ENCODE assay signal across 9 cellular contexts in the genomic region with DNA sequence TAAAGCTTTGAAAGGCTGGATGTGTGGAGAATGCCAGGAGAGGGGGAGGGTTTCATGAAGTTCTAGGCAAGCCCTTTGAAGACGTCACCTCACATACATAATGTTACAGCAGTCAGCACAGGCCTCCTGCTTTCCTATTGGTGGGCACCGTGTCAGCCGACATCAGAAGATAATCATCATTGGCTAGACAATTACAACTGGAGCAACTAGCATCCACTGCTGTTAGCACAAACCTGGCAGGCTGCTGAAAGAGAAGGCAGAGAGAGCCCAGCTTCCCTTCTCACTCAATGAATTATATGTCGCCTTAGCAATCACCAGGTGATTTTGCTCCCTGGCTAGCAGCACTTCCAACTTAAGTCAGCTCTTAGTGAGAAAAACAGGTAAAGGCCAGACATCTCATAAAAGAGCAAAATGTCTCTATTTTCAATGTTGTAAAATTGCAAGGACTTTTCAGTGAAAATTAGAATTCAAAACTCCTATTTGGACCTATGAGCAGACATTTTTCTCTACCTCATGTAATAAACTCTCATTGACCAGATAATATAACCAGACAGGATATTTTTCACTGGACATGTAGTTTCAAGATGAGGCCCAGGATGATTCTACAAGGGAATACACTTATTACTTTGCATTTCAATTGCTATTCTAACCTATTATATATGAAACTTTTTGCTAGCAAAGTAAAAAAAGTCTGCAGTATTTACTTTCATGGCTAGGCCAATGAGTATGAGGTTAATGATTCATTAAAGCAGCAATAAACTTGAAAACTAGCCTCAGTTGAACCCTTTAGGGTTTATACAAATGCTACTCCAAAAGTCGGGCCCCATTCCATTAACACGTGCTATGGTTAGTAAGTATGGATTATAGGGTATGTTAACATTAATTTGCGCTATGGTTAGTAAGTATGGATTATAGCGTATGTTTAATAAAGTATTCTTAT. TPM values are rescaled to one million over a fixed set of nuclear protein-coding genes. Genes with fewer than 3 reads are reported as not detected.
A peak's percentile ranks its signal among the peaks of the same experiment; 100 is the strongest.
DNase-seq lines count a peak whose midpoint lies in the region; ATAC-seq, FAIRE-seq and TF ChIP-seq lines count a peak whose summit lies in the region.
"Had no signal": no experiment of that assay in that cellular context is flagged by ENCODE, and none has a peak within 500 bp of the region (broad histone marks: within the 10 kb centered on the region; RNA-seq: fewer than 3 reads in every experiment).

No MANE protein-coding gene starts in this region.

- H3K27me3 ChIP-seq in BE2C (no peaks in the 10 kb centered on the region), mucosa of rectum (ENCODE audit: control insufficient read depth in 2 of 2, insufficient read depth in 2 of 2, low read length in 2 of 2) (no peaks in the 10 kb centered on the region)

- H3K9me3 ChIP-seq in BE2C (no peaks in the 10 kb centered on the region), mucosa of rectum (ENCODE audit: control insufficient read depth in 2 of 2, low read length in 2 of 2) (no peaks in the 10 kb centered on the region)

- peaks cover 11% of the 10 kb centered on the region for H3K4me1 ChIP-seq in BE2C
- H3K4me1 ChIP-seq in mucosa of rectum (ENCODE audit: control insufficient read depth in 2 of 2, insufficient read depth in 2 of 2, low read length in 2 of 2): peaks cover 11 to 22% of the 10 kb centered on the region in 2 donors

- H3K4me3 ChIP-seq in BE2C (ENCODE audit: low read depth, low read length) (no peak overlapping the region; the same call in 1 of the 2 replicates), mucosa of rectum (ENCODE audit: low read length in 2 of 2) (peak overlapping the region in 1 of 2 donors; percentile 46)

- peak overlapping the region; percentile 82 for H3K27ac Mint-ChIP-seq in activated CD8-positive, alpha-beta memory T cell treated with anti-CD3 and anti-CD28 coated beads, Interleukin-2, amount 10 ng/mL, durations not matched to agents 7 days and 5 days
- H3K27ac Mint-ChIP-seq in stimulated activated effector memory CD8-positive, alpha-beta T cell treated with anti-CD3 and anti-CD28 coated beads, Interleukin-12 subunit alpha, Interleukin-12 subunit beta, amount 100 ng/mL, for 72 hours: peak overlapping the region; percentile 75

- peak overlapping the region in 1 of 2 donors; percentile 43 for H3K9ac ChIP-seq in mucosa of rectum (ENCODE audit: low read depth in 1 of 2, low read length in 2 of 2)

- peak; percentile 80 for ATAC-seq in HG03354 (IDR thresholded peaks at IDR 0.05; ENCODE audit: poor library complexity, severe bottlenecking, unreplicated experiment)
- ATAC-seq in activated CD8-positive, alpha-beta memory T cell treated with anti-CD3 and anti-CD28 coated beads, Interleukin-2, amount 10 ng/mL, durations not matched to agents 7 days and 5 days: peak; percentile 81
- ATAC-seq in stimulated activated effector memory CD8-positive, alpha-beta T cell treated with anti-CD3 and anti-CD28 coated beads, Interleukin-12 subunit alpha, Interleukin-12 subunit beta, amount 100 ng/mL, for 72 hours: peak; percentile 88
- ATAC-seq: Panc1 had no signal

- DNase-seq in BE2C: peak; percentile 87
- peak; percentile 57 for DNase-seq in GM19239 (ENCODE audit: insufficient read length, low spot score)
- DNase-seq in NCI-H69 (lab: John Stamatoyannopoulos, UW): peak; percentile 92
- peak; percentile 91 for DNase-seq in activated CD8-positive, alpha-beta memory T cell treated with anti-CD3 and anti-CD28 coated beads, Interleukin-2, amount 10 ng/mL, durations not matched to agents 7 days and 5 days
- peak; percentile 93 for DNase-seq in epidermal melanocyte (ENCODE audit: insufficient read length, low spot score)
- peak; percentile 38 to 75 for DNase-seq in stimulated activated effector memory CD8-positive, alpha-beta T cell treated with anti-CD3 and anti-CD28 coated beads, Interleukin-12 subunit alpha, Interleukin-12 subunit beta, amount 100 ng/mL, for 72 hours (ENCODE audit: low spot score in 2 of 2)

- peaks cover 37% of the 10 kb centered on the region for H3K4me1 Mint-ChIP-seq in activated CD8-positive, alpha-beta memory T cell treated with anti-CD3 and anti-CD28 coated beads, Interleukin-2, amount 10 ng/mL, durations not matched to agents 7 days and 5 days
- peaks cover 34% of the 10 kb centered on the region for H3K4me1 Mint-ChIP-seq in stimulated activated effector memory CD8-positive, alpha-beta T cell treated with anti-CD3 and anti-CD28 coated beads, Interleukin-12 subunit alpha, Interleukin-12 subunit beta, amount 100 ng/mL, for 72 hours

- H3K36me3 Mint-ChIP-seq in activated CD8-positive, alpha-beta memory T cell treated with anti-CD3 and anti-CD28 coated beads, Interleukin-2, amount 10 ng/mL, durations not matched to agents 7 days and 5 days: peaks cover 23% of the 10 kb centered on the region
- H3K36me3 Mint-ChIP-seq in stimulated activated effector memory CD8-positive, alpha-beta T cell treated with anti-CD3 and anti-CD28 coated beads, Interleukin-12 subunit alpha, Interleukin-12 subunit beta, amount 100 ng/mL, for 72 hours: peaks cover 58% of the 10 kb centered on the region

- H3K27me3 Mint-ChIP-seq in activated CD8-positive, alpha-beta memory T cell treated with anti-CD3 and anti-CD28 coated beads, Interleukin-2, amount 10 ng/mL, durations not matched to agents 7 days and 5 days: peaks cover 2% of the 10 kb centered on the region

- TF ChIP-seq CTCF in BE2C (IDR thresholded peaks at IDR 0.05; ENCODE audit: low read depth, low read length): no peak

- CTCF ChIA-PET in activated CD8-positive, alpha-beta memory T cell treated with anti-CD3 and anti-CD28 coated beads, Interleukin-2, amount 10 ng/mL, durations not matched to agents 7 days and 5 days (lab: Charles Lee): interaction anchor here (1.0 to 1.5 kb wide), 3 partner anchors 14 to 139 kb away, joined by 3 to 5 read pairs (median 3); no protein-coding TSS in a partner anchor

- peak overlapping the region; percentile 67 to 82 for H3K27ac ChIP-seq in mucosa of rectum (ENCODE audit: low read depth in 2 of 2, low read length in 2 of 2)

- peak overlapping the region; percentile 44 for H3K4me3 Mint-ChIP-seq in activated CD8-positive, alpha-beta memory T cell treated with anti-CD3 and anti-CD28 coated beads, Interleukin-2, amount 10 ng/mL, durations not matched to agents 7 days and 5 days
- H3K4me3 Mint-ChIP-seq in stimulated activated effector memory CD8-positive, alpha-beta T cell treated with anti-CD3 and anti-CD28 coated beads, Interleukin-12 subunit alpha, Interleukin-12 subunit beta, amount 100 ng/mL, for 72 hours: peak overlapping the region; percentile 88

- FAIRE-seq in GM19239 (lab: Jason Lieb, UNC): peak; percentile 97

- H3K36me3 ChIP-seq in BE2C: peaks cover 12% of the 10 kb centered on the region; the same call in 1 of the 2 replicates
- H3K36me3 ChIP-seq in mucosa of rectum (ENCODE audit: control insufficient read depth in 2 of 2, insufficient read depth in 2 of 2, low read length in 2 of 2): no peaks in the 10 kb centered on the region

- no peaks in the 10 kb centered on the region for H3K9me3 Mint-ChIP-seq in activated CD8-positive, alpha-beta memory T cell treated with anti-CD3 and anti-CD28 coated beads, Interleukin-2, amount 10 ng/mL, durations not matched to agents 7 days and 5 days (ENCODE audit: low read depth)
- no peaks in the 10 kb centered on the region for H3K9me3 Mint-ChIP-seq in stimulated activated effector memory CD8-positive, alpha-beta T cell treated with anti-CD3 and anti-CD28 coated beads, Interleukin-12 subunit alpha, Interleukin-12 subunit beta, amount 100 ng/mL, for 72 hours

RNA-seq across cellular contexts. Expression of a gene that starts 4.3 kb away (rescaled TPM):
- 21.2 TPM for polyA plus RNA-seq in BE2C (2012; ENCODE audit: insufficient read depth, insufficient read length, low read depth)
- total RNA-seq in activated CD8-positive, alpha-beta memory T cell treated with anti-CD3 and anti-CD28 coated beads, Interleukin-2, amount 10 ng/mL, durations not matched to agents 7 days and 5 days: 10 to 100 TPM; 20.8 to 27.5 TPM
